25 cellular contexts compared by ENCODE assay signal in the genomic region with DNA sequence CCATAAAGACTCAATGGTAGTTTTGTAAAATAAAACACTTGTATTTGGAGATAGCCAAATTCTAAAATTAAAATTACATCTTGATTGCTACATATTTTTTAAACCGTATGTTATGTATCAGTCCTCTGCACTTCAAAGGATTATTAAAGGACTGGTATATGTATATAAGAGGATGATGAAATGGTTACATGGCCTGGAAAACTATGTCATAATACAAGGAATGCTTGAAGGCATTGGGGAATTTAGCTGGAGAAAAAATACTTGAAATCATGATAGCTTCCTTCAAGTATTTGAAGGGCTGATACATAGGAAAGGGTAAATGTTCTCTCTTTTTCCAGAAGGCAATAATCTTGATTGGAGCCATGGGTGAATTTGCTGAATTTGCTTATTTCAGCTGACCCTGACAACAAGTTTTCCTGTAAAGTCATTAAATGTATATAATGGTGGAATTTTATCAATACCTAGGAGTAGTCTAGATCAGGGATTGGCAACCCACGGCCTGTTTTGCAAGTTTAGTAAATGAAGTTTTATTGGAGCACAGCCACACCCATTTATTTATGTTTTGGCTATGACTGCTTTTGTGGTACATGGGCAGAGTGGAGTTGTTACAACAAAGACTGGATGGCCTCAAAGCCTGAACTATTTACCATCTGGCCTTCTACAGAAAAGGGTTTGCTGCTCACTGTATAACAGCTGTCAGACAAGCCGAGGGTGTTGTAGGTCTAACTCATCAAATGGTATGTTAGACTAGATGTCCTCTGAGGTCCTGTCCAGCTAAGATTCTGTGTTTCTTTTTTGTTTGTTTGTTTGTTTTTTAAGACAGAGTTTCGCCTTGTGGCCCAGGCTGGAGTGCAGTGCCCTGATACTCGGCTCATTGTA. TPM values are rescaled to one million over a fixed set of nuclear protein-coding genes. Genes with fewer than 3 reads are reported as not detected.
A peak's percentile ranks its signal among the peaks of the same experiment; 100 is the strongest.
DNase-seq lines count a peak whose midpoint lies in the region; ATAC-seq and TF ChIP-seq lines count a peak whose summit lies in the region.
"Had no signal": no experiment of that assay in that cellular context is flagged by ENCODE, and none has a peak within 500 bp of the region (broad histone marks: within the 10 kb centered on the region; RNA-seq: fewer than 3 reads in every experiment).

No MANE protein-coding gene starts in this region.

- H2AFZ ChIP-seq in fibroblast of lung (ENCODE audit: low read length) = no peak overlapping the region

- peak overlapping the region; percentile 70; the same call in 1 of the 2 replicates for H3K27ac ChIP-seq in SK-N-MC
- H3K27ac ChIP-seq in fibroblast of lung (ENCODE audit: insufficient read depth, low read length) = no peak overlapping the region
- H3K27ac ChIP-seq: thoracic aorta had no signal

- no peaks in the 10 kb centered on the region for H3K27me3 ChIP-seq in fibroblast of lung (ENCODE audit: control insufficient read depth, insufficient read depth, low read length)

- no peaks in the 10 kb centered on the region for H3K36me3 ChIP-seq in SK-N-MC (ENCODE audit: insufficient read depth, low read length)
- no peaks in the 10 kb centered on the region for H3K36me3 ChIP-seq in fibroblast of lung (ENCODE audit: control insufficient read depth, insufficient read depth, low read length)
- H3K36me3 ChIP-seq: thoracic aorta had no signal

- DNase-seq in NCI-H82 (lab: John Stamatoyannopoulos, UW) = peak; percentile 10
- DNase-seq in NCI-H82 treated with DMSO at 0.1 percent for 48 hours (lab: John Stamatoyannopoulos, UW; ENCODE audit: unreplicated experiment) = no peak
- peak; percentile 34 for DNase-seq in SK-N-MC (ENCODE audit: low read depth, low spot score)
- DNase-seq in fibroblast of lung (ENCODE audit: low read depth in 2 of 2) = peak; percentile 2 to 82
- peak; percentile 41 for DNase-seq in skeletal muscle cell (ENCODE audit: low read depth)
- DNase-seq in RPMI8226 = no peak
- no peak for DNase-seq in left lobe of liver (ENCODE audit: low spot score)
- DNase-seq: activated CD4-positive, alpha-beta memory T cell treated with anti-CD3 and anti-CD28 coated beads, Interleukin-2, amount 10 ng/mL, durations not matched to agents 7 days and 5 days; activated naive CD4-positive, alpha-beta T cell; activated T-cell treated with anti-CD3 and anti-CD28 coated beads for 4 hours; aorta; CD4-positive, alpha-beta memory T cell; DND-41; endodermal cell; hippocampal formation; naive thymus-derived CD4-positive, alpha-beta T cell; NCI-H187; NCI-H345; NK-92 treated with Interleukin-12 subunit alpha and Interleukin-12 subunit beta, amount 100 ng/mL, for 24 hours had no signal

- H3K9me3 ChIP-seq in SK-N-MC (ENCODE audit: low read depth, low read length) (0 out of 2 replicates have a peak, but pooled peaks cover 4% of the 10 kb centered on the region), fibroblast of lung (ENCODE audit: control insufficient read depth, insufficient read depth, low read depth, low read length) (no peaks in the 10 kb centered on the region)
- H3K9me3 ChIP-seq: thoracic aorta had no signal

- TF ChIP-seq CTCF in fibroblast of lung (conservative IDR thresholded peaks at IDR 0.05 in 1 of 2, IDR thresholded peaks at IDR 0.05 in 1 of 2; ENCODE audit: low read depth in 1 of 2, low read length in 2 of 2) = no peak

- H3K4me2 ChIP-seq in fibroblast of lung (ENCODE audit: extremely low read depth, insufficient read depth, low read length) = no peak overlapping the region

- H3K4me1 ChIP-seq in fibroblast of lung (ENCODE audit: control insufficient read depth, extremely low read depth, insufficient read depth, low read length) = no peaks in the 10 kb centered on the region

- H3K79me2 ChIP-seq in fibroblast of lung (ENCODE audit: control insufficient read depth, insufficient read depth, low read length) = no peaks in the 10 kb centered on the region

- no peaks in the 10 kb centered on the region for H4K20me1 ChIP-seq in fibroblast of lung (ENCODE audit: control insufficient read depth, extremely low read depth, insufficient read depth, low read length)

- peak overlapping the region; percentile 32 for H3K9ac ChIP-seq in SK-N-MC (ENCODE audit: insufficient read length)
- H3K9ac ChIP-seq in fibroblast of lung (ENCODE audit: insufficient read depth, low read length) = no peak overlapping the region

- H3K4me3 ChIP-seq in SK-N-MC (no peak overlapping the region), fibroblast of lung (replicated peaks in 1 of 4; ENCODE audit: control extremely low read depth in 1 of 4, insufficient read depth in 1 of 4, low read depth in 3 of 4, low read length in 4 of 4) (no peak overlapping the region), skeletal muscle cell (ENCODE audit: low read depth, low read length) (no peak overlapping the region)
- H3K4me3 ChIP-seq: lung, thoracic aorta had no signal

- ATAC-seq in GM21381 (IDR thresholded peaks at IDR 0.05; ENCODE audit: unreplicated experiment) = no peak
- no peak for ATAC-seq in left lobe of liver
- ATAC-seq: naive thymus-derived CD4-positive, alpha-beta T cell; sciatic nerve; stimulated activated effector memory CD8-positive, alpha-beta T cell treated with anti-CD3 and anti-CD28 coated beads, Interleukin-12 subunit alpha, Interleukin-12 subunit beta, amount 100 ng/mL, for 72 hours; WTC11 had no signal

RNA-seq across cellular contexts. Expression of gene ACYP2, which starts 34.4 kb away (rescaled TPM):
- total RNA-seq in fibroblast of lung (22.1 and 24.4 TPM in 2 replicates), left lobe of liver (20.4 TPM)
- polyA plus RNA-seq in fibroblast of lung = 9.1 and 9.7 TPM in 2 replicates
- polyA plus RNA-seq in fibroblast of lung (2012) = 10.4 and 12.2 TPM in 2 replicates
- 15.1 TPM in 1 of 2 replicates, not detected in the other for polyA minus RNA-seq in fibroblast of lung (ENCODE audit: low replicate concordance)

Comparison
In these comparisons a context has a peak if more than half of its experiments do, and no peak if none do; other contexts are left out.
1. DNase-seq: peak in NCI-H82 (single experiment), SK-N-MC (single experiment), fibroblast of lung (2 of 2) and skeletal muscle cell (single experiment); none in NCI-H82 treated with DMSO at 0.1 percent for 48 hours (single experiment), RPMI8226 (single experiment) and left lobe of liver (single experiment).